7 cellular contexts compared by ENCODE assay signal in genomic region chr22:46326066-46326680, GRCh38.
"Had no signal": no experiment of that assay in that cellular context is flagged by ENCODE, and none has a peak within 500 bp of the region (broad histone marks: within the 10 kb centered on the region; RNA-seq: fewer than 3 reads in every experiment).

No MANE protein-coding gene starts in this region.

- ATAC-seq: K562 had no signal

- H3K4me3 ChIP-seq: GM23248, K562 had no signal

- H3K4me1 Mint-ChIP-seq: H9 had no signal

- DNase-seq: GM23248, GOT3, H9, HCEC 1CT, IMR-90, KG1 had no signal

- H3K9me3 Mint-ChIP-seq: H9 had no signal

- H3K27ac ChIP-seq: GM23248 had no signal

- H3K27ac Mint-ChIP-seq: H9 had no signal

- H3K4me3 Mint-ChIP-seq: H9 had no signal
